ENCODE assay signal across 8 cellular contexts in the genomic region with DNA sequence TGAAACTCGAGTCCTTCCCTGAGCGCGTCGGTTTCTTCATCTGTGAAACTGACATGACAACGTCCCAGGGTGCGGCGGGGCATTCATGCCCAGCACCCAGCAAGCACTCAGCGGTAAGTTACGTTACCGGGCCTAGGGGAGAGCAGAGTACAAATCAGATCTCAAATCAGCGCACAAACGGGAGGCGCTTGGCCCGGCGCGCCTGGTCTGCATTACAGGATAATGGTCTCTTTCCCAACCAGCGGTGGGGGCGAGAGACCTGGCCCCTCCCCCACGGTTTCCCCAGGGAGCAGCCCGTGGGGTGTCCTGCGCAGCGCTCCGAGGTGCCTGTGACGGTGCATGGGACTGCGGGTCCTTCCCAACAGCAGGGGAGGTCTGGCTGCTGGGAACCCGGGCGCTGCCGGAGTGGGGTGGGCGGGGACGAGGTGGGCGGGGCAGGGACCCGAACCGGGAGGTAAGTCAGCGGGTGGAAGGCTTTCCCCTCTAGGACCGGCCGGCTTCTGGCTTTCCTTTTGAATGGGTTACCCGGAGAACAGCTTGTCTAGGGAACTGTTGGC. TPM values are rescaled to one million over a fixed set of nuclear protein-coding genes. Genes with fewer than 3 reads are reported as not detected.
A peak's percentile ranks its signal among the peaks of the same experiment; 100 is the strongest.
DNase-seq lines count a peak whose midpoint lies in the region; ATAC-seq and TF ChIP-seq lines count a peak whose summit lies in the region.

No MANE protein-coding gene starts in this region.

- H3K9me3 Mint-ChIP-seq in natural killer cell treated with Interleukin-12 subunit alpha and Interleukin-12 subunit beta and Interleukin-15 and Interleukin-18, amount 100 ng/mL, for 72 hours: no peaks in the 10 kb centered on the region

- DNase-seq in Daoy (ENCODE audit: low read depth): peak; percentile 69
- DNase-seq in Peyer's patch: peak in 2 of 3 donors; percentile 59 to 70
- no peak for DNase-seq in epithelial cell of proximal tubule (ENCODE audit: low read depth)
- DNase-seq in natural killer cell treated with Interleukin-12 subunit alpha and Interleukin-12 subunit beta and Interleukin-15 and Interleukin-18, amount 100 ng/mL, for 72 hours (ENCODE audit: low spot score): peak; percentile 58
- no peak for DNase-seq in NCI-H748 treated with DMSO at 0.1 percent for 48 hours (lab: John Stamatoyannopoulos, UW)
- no peak for DNase-seq in NOMO-1 treated with dmso at 0.1 percent for 144 hours (lab: John Stamatoyannopoulos, UW; ENCODE audit: unreplicated experiment)
- DNase-seq in pons (ENCODE audit: low spot score): no peak
- DNase-seq in occipital lobe (lab: John Stamatoyannopoulos, UW): no peak

- peaks cover 0 to 54% (median 3%) of the 10 kb centered on the region in 4 donors for H3K4me1 ChIP-seq in Peyer's patch

- peak in 1 of 2 donors; percentile 22 for TF ChIP-seq POLR2A in Peyer's patch (IDR thresholded peaks at IDR 0.05)

- peaks cover 18 to 24% of the 10 kb centered on the region in 2 donors for H3K4me1 Mint-ChIP-seq in natural killer cell treated with Interleukin-12 subunit alpha and Interleukin-12 subunit beta and Interleukin-15 and Interleukin-18, amount 100 ng/mL, for 72 hours (ENCODE audit: low read depth in 2 of 2)

- H3K27ac Mint-ChIP-seq in natural killer cell treated with Interleukin-12 subunit alpha and Interleukin-12 subunit beta and Interleukin-15 and Interleukin-18, amount 100 ng/mL, for 72 hours: no peak overlapping the region

- H3K27me3 Mint-ChIP-seq in natural killer cell treated with Interleukin-12 subunit alpha and Interleukin-12 subunit beta and Interleukin-15 and Interleukin-18, amount 100 ng/mL, for 72 hours: peaks cover 24 to 38% of the 10 kb centered on the region in 2 donors

- H3K27ac ChIP-seq in Peyer's patch: peak overlapping the region; percentile 55 to 96 (median 93)

- no peak for TF ChIP-seq CTCF in Peyer's patch (IDR thresholded peaks at IDR 0.05)
- TF ChIP-seq CTCF in epithelial cell of proximal tubule (conservative IDR thresholded peaks at IDR 0.05; ENCODE audit: low read depth, low read length): no peak

- peak; percentile 17 to 25 for ATAC-seq in natural killer cell treated with Interleukin-12 subunit alpha and Interleukin-12 subunit beta and Interleukin-15 and Interleukin-18, amount 100 ng/mL, for 72 hours

- no peaks in the 10 kb centered on the region for H3K36me3 ChIP-seq in Peyer's patch

- no peaks in the 10 kb centered on the region for H3K36me3 Mint-ChIP-seq in natural killer cell treated with Interleukin-12 subunit alpha and Interleukin-12 subunit beta and Interleukin-15 and Interleukin-18, amount 100 ng/mL, for 72 hours

- no peaks in the 10 kb centered on the region for H3K9me3 ChIP-seq in Peyer's patch

- no peaks in the 10 kb centered on the region for H3K27me3 ChIP-seq in Peyer's patch

- H3K4me3 ChIP-seq in Peyer's patch (peak overlapping the region; percentile 42 to 91 (median 71)), epithelial cell of proximal tubule (ENCODE audit: low read depth, low read length) (peak overlapping the region; percentile 88)

- H3K4me3 Mint-ChIP-seq in natural killer cell treated with Interleukin-12 subunit alpha and Interleukin-12 subunit beta and Interleukin-15 and Interleukin-18, amount 100 ng/mL, for 72 hours: peak overlapping the region; percentile 70

RNA-seq across cellular contexts. Expression of gene TMEM51, which starts 1.0 kb away (rescaled TPM):
- total RNA-seq in Daoy (2014; rRNA removed; shearing (Covaris generic)): 18.4 and 21.2 TPM in 2 replicates
- total RNA-seq in Peyer's patch (10 to 100 TPM in 3 of 4 donors, 1 to 10 TPM in 1; 3.3 to 31.0 (median 20.6) TPM), epithelial cell of proximal tubule (48.1 and 86.7 TPM in 2 replicates), occipital lobe (1.4 TPM)
- total RNA-seq in natural killer cell treated with Interleukin-12 subunit alpha and Interleukin-12 subunit beta and Interleukin-15 and Interleukin-18, amount 100 ng/mL, for 72 hours: not detected

Comparison
In these comparisons a context has a peak if more than half of its experiments do, and no peak if none do; other contexts are left out.
1. DNase-seq: peak in Daoy (single experiment), Peyer's patch (2 of 3) and natural killer cell treated with Interleukin-12 subunit alpha and Interleukin-12 subunit beta and Interleukin-15 and Interleukin-18, amount 100 ng/mL, for 72 hours (single experiment); none in epithelial cell of proximal tubule (single experiment), NCI-H748 treated with DMSO at 0.1 percent for 48 hours (single experiment), NOMO-1 treated with dmso at 0.1 percent for 144 hours (single experiment), pons (single experiment) and occipital lobe (single experiment).